ENCODE assay signal across 10 cellular contexts in genomic region chr13:42380420-42381164, GRCh38.
A peak's percentile ranks its signal among the peaks of the same experiment; 100 is the strongest.
DNase-seq lines count a peak whose midpoint lies in the region; ATAC-seq and TF ChIP-seq lines count a peak whose summit lies in the region.
"Had no signal": no experiment of that assay in that cellular context is flagged by ENCODE, and none has a peak within 500 bp of the region (broad histone marks: within the 10 kb centered on the region; RNA-seq: fewer than 3 reads in every experiment).

No MANE protein-coding gene starts in this region.

- intact Hi-C loops in activated B cell treated with CpG ODN at 0.5 μM for 24 hours (cut with micrococcal nuclease) = loop anchor here (1.0 kb wide), 2 partner anchors 14 to 669 kb away; no protein-coding TSS in a partner anchor

- H3K9me3 Mint-ChIP-seq in activated B cell treated with CpG ODN at 0.5 μM for 24 hours = peaks cover 2% of the 10 kb centered on the region

- H3K27me3 Mint-ChIP-seq in activated B cell treated with CpG ODN at 0.5 μM for 24 hours = no peaks in the 10 kb centered on the region

- DNase-seq in GM13976 (ENCODE audit: low spot score) = peak; percentile 34
- DNase-seq in activated B cell treated with CpG ODN at 0.5 μM for 24 hours = peak; percentile 42
- DNase-seq in NCI-H2081 treated with DMSO at 0.1 percent for 48 hours (lab: John Stamatoyannopoulos, UW) = no peak
- DNase-seq in G401 (ENCODE audit: low spot score) = no peak
- no peak for DNase-seq in GF-D8 (lab: John Stamatoyannopoulos, UW)
- no peak for DNase-seq in NCI-H187 treated with DMSO at 0.1 percent for 48 hours (lab: John Stamatoyannopoulos, UW)
- DNase-seq: SHP77 treated with DMSO at 0.1 percent for 48 hours had no signal

- peak overlapping the region; percentile 90 for H3K27ac Mint-ChIP-seq in activated B cell treated with CpG ODN at 0.5 μM for 24 hours

- ATAC-seq in GM19438 (IDR thresholded peaks at IDR 0.05; ENCODE audit: low read depth, unreplicated experiment) = peak; percentile 52
- ATAC-seq in HG03097 (IDR thresholded peaks at IDR 0.05; ENCODE audit: low FRiP score, unreplicated experiment) = peak; percentile 29
- ATAC-seq in activated B cell treated with CpG ODN at 0.5 μM for 24 hours (ENCODE audit: low read depth) = peak; percentile 55

- H3K36me3 Mint-ChIP-seq in activated B cell treated with CpG ODN at 0.5 μM for 24 hours (ENCODE audit: low read depth) = no peaks in the 10 kb centered on the region

- H3K4me3 Mint-ChIP-seq in activated B cell treated with CpG ODN at 0.5 μM for 24 hours = peak overlapping the region; percentile 75
- H3K4me3 Mint-ChIP-seq: neural crest cell had no signal

- CTCF ChIA-PET in activated B cell treated with CpG ODN at 0.5 μM for 24 hours (lab: Charles Lee) = no interaction called here

- in situ Hi-C loops in GM13976 (cut with MboI; ENCODE audit: low sequenced_read_pairs, unreplicated experiment) (no loop called here), G401 (cut with HindIII; ENCODE audit: low sequenced_read_pairs) (no loop called here)

- H3K4me1 Mint-ChIP-seq in activated B cell treated with CpG ODN at 0.5 μM for 24 hours = peaks cover 52% of the 10 kb centered on the region

- TF ChIP-seq CTCF in GM13976 (IDR thresholded peaks at IDR 0.05; ENCODE audit: borderline replicate concordance, control extremely low read depth, extremely low read depth, insufficient read depth, missing control alignments) (no peak), activated B cell treated with CpG ODN at 0.5 μM for 24 hours (IDR thresholded peaks at IDR 0.05) (no peak)

- POLR2A ChIA-PET in activated B cell treated with CpG ODN at 0.5 μM for 24 hours (lab: Charles Lee) = interaction anchor here (0.6 to 5.2 kb wide), 10 partner anchors 9 to 1697 kb away, joined by 3 to 47 read pairs (median 4); partner anchors contain the start of gene AKAP11

Comparison
In these comparisons a context has a peak if more than half of its experiments do, and no peak if none do; other contexts are left out.
1. DNase-seq: peak in GM13976 (single experiment) and activated B cell treated with CpG ODN at 0.5 μM for 24 hours (single experiment); none in NCI-H2081 treated with DMSO at 0.1 percent for 48 hours (single experiment), G401 (single experiment), GF-D8 (single experiment) and NCI-H187 treated with DMSO at 0.1 percent for 48 hours (single experiment).
2. Peak in every context shown above with its lines, with median percentiles within 50 percentile points of each other: ATAC-seq.